8 cellular contexts compared by ENCODE assay signal in the genomic region with DNA sequence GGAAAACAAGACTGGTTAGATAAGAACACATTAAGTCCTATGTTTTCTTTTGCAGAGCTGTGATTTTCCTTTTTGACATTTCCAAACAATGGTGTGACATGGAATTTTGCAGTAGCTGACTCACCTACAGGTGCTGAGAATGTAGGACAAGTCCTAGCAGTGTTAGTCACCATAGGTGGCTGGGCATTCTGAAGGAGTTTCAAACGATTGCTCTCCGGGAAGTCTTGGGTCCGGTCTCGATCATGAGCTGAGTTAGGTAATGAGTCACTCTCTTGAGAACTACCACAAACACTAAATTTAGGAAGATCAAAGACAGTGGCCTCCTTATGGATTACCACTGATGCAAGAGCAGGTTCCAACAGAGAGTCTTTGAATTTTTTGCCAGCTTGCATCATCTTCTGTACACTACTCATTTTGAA. TPM values are rescaled to one million over a fixed set of nuclear protein-coding genes. Genes with fewer than 3 reads are reported as not detected.
A peak's percentile ranks its signal among the peaks of the same experiment; 100 is the strongest.
DNase-seq lines count a peak whose midpoint lies in the region; ATAC-seq, FAIRE-seq and TF ChIP-seq lines count a peak whose summit lies in the region.

No MANE protein-coding gene starts in this region.

- no peak overlapping the region for H3K27ac ChIP-seq in A549
- H3K27ac ChIP-seq in brain microvascular endothelial cell: no peak overlapping the region

- no peak overlapping the region for H3K4me3 ChIP-seq in A549
- no peak overlapping the region for H3K4me3 ChIP-seq in brain microvascular endothelial cell (ENCODE audit: low read depth, low read length)

- in situ Hi-C loops in brain microvascular endothelial cell (cut with HindIII; ENCODE audit: low pct_ligation_motif_present, low sequenced_read_pairs) (no loop called here), GM13977 (cut with MboI; ENCODE audit: low pct_unique_long_range_greater_than_20kb, low sequenced_read_pairs, unreplicated experiment) (no loop called here)

- DNase-seq in A549 (ENCODE audit: low read depth in 1 of 2, low spot score in 1 of 2) (peak in 1 of 2 experiments; percentile 38), HT-29 (ENCODE audit: low spot score) (peak; percentile 22), brain microvascular endothelial cell (peak; percentile 39), GM13977 (ENCODE audit: low spot score) (no peak), cerebellum (ENCODE audit: low spot score) (no peak), germinal center (ENCODE audit: low spot score) (no peak)
- no peak for DNase-seq in NK-92 treated with Interleukin-12 subunit alpha and Interleukin-12 subunit beta, amount 100 ng/mL, for 24 hours (lab: John Stamatoyannopoulos, UW)

- H3K4me2 ChIP-seq in A549: no peak overlapping the region

- peak in 1 of 2 experiments; percentile 29; a peak in 2 of 5 replicates for TF ChIP-seq EP300 in A549 (IDR thresholded peaks at IDR 0.05)

- WGBS in A549 (ENCODE audit: missing lambda C conversion rate): 46% methylated on average over 4 of the region's 4 CpGs

- no peaks in the 10 kb centered on the region for H3K36me3 ChIP-seq in brain microvascular endothelial cell (replicated peaks)

- FAIRE-seq in A549 (lab: Jason Lieb, UNC): no peak

- CTCF ChIA-PET in A549 (lab: Yijun Ruan, JAX): interaction anchor here (1.6 to 2.5 kb wide), 2 partner anchors 29 to 716 kb away, joined by 4 to 9 read pairs; no protein-coding TSS in a partner anchor

- POLR2A ChIA-PET in A549 (lab: Yijun Ruan, JAX): no interaction called here

- H3K9me3 ChIP-seq in A549: no peaks in the 10 kb centered on the region

- peaks cover 11% of the 10 kb centered on the region; the same call in 1 of the 3 replicates for H3K4me1 ChIP-seq in A549

- no peaks in the 10 kb centered on the region for H3K27me3 ChIP-seq in brain microvascular endothelial cell (replicated peaks)

- TF ChIP-seq CTCF in A549 (IDR thresholded peaks at IDR 0.05): no peak
- no peak for TF ChIP-seq CTCF in brain microvascular endothelial cell (IDR thresholded peaks at IDR 0.05; ENCODE audit: low read depth, low read length, missing control alignments)
- TF ChIP-seq CTCF in GM13977 (IDR thresholded peaks at IDR 0.05; ENCODE audit: extremely low read depth, insufficient read depth, missing control alignments): no peak

- TF ChIP-seq RAD21 in A549 (conservative IDR thresholded peaks at IDR 0.05 in 1 of 2, IDR thresholded peaks at IDR 0.05 in 1 of 2): no peak

- TF ChIP-seq POLR2A in A549 (IDR thresholded peaks at IDR 0.05; ENCODE audit: low read length): no peak

- ATAC-seq in A549: 0 out of 6 replicates have a peak, but pooled peaks of 1 of the 2 experiments have one; percentile 22
- peak; percentile 34 for ATAC-seq in GM19351 (IDR thresholded peaks at IDR 0.05; ENCODE audit: unreplicated experiment)

TF ChIP-seq in A549, 52 proteins besides CTCF, POLR2A, EP300 and RAD21:
- TF ChIP-seq CEBPB (IDR thresholded peaks at IDR 0.05): 0 out of 4 replicates have a peak, but pooled peaks of 1 of the 2 experiments have one; percentile 7
- no peak for TF ChIP-seq BHLHE40 (IDR thresholded peaks at IDR 0.05; ENCODE audit: low read depth, low read length)
- TF ChIP-seq JUNB (IDR thresholded peaks at IDR 0.05): peak; percentile 54
- 0 out of 5 replicates have a peak, but pooled peaks of 1 of the 2 experiments have one; percentile 28 for TF ChIP-seq JUN (IDR thresholded peaks at IDR 0.05)
- TF ChIP-seq, protein P1, sequence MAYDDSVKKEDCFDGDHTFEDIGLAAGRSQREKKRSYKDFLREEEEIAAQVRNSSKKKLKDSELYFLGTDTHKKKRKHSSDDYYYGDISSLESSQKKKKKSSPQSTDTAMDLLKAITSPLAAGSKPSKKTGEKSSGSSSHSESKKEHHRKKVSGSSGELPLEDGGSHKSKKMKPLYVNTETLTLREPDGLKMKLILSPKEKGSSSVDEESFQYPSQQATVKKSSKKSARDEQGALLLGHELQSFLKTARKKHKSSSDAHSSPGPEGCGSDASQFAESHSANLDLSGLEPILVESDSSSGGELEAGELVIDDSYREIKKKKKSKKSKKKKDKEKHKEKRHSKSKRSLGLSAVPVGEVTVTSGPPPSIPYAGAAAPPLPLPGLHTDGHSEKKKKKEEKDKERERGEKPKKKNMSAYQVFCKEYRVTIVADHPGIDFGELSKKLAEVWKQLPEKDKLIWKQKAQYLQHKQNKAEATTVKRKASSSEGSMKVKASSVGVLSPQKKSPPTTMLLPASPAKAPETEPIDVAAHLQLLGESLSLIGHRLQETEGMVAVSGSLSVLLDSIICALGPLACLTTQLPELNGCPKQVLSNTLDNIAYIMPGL (CRISPR knock-in tag; IDR thresholded peaks at IDR 0.05; ENCODE audit: borderline replicate concordance): no peak
- peak; percentile 51; the same call in 1 of the 2 replicates for TF ChIP-seq FOSL2 (IDR thresholded peaks at IDR 0.05)
- TF ChIP-seq FOSL2 (CRISPR knock-in tag; IDR thresholded peaks at IDR 0.05): peak; percentile 21; the same call in 1 of the 2 replicates

RNA-seq across cellular contexts. Expression of gene FIGNL1, which starts 3.6 kb away (rescaled TPM):
- polyA plus RNA-seq in A549 (2011; rRNA removed) (24.7 and 27.9 TPM in 2 replicates), A549 (2017; fragmentation: RNase III; extraction: RNeasy Plus Mini Kit Qiagen cat#74134 plus additional on column Dnase treatment) (24.0 to 25.4 TPM (median 25.0 TPM) in 3 replicates)
- polyA plus RNA-seq in A549 (2012; cell fraction: cytosol; rRNA removed): 7.4 and 9.9 TPM in 2 replicates
- 5.3 and 6.5 TPM in 2 replicates for polyA plus RNA-seq in A549 (2012; cell fraction: nucleus; rRNA removed)
- polyA minus RNA-seq in A549 (2011; rRNA and poly(A)+ RNA removed): 26.0 and 27.0 TPM in 2 replicates
- total RNA-seq in HT-29 (2014; rRNA removed; shearing (Covaris generic)): 14.7 and 15.4 TPM in 2 replicates
- total RNA-seq in cerebellum: 33.7 TPM

Comparison
In these comparisons a context has a peak if more than half of its experiments do, and no peak if none do; other contexts are left out.
1. DNase-seq: peak in HT-29 (single experiment) and brain microvascular endothelial cell (single experiment); none in GM13977 (single experiment), cerebellum (single experiment), germinal center (single experiment) and NK-92 treated with Interleukin-12 subunit alpha and Interleukin-12 subunit beta, amount 100 ng/mL, for 24 hours (single experiment).